ENCODE assay signal across 25 cellular contexts in the genomic region with DNA sequence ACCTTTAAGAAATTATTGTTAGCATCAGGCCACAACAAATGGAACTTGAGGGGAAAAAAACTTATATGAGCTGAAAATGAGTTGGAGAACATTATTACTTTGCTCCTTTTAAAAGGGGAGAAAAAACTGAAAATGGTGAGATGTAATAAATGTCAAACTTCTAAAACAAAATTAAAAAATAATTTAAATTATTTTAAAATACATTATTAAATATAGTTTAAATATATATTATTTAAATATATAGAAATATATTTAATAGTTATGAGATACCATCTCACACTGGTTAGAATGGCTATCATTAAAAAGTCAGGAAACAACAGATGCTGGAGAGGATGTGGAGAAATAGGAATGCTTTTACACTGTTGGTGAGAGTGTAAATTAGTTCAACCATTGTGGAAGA.
"Had no signal": no experiment of that assay in that cellular context is flagged by ENCODE, and none has a peak within 500 bp of the region (broad histone marks: within the 10 kb centered on the region; RNA-seq: fewer than 3 reads in every experiment).

No MANE protein-coding gene starts in this region.

- H3K4me1 ChIP-seq: esophagus muscularis mucosa, foreskin keratinocyte, gastroesophageal sphincter, left lung, lower lobe of right lung had no signal

- H3K27ac ChIP-seq: coronary artery, dorsolateral prefrontal cortex, esophagus muscularis mucosa, foreskin keratinocyte, gastroesophageal sphincter, heart left ventricle, hepatocyte, left lung, lower lobe of right lung had no signal

- H3K27ac Mint-ChIP-seq: mesothelial cell of epicardium; naive B cell; naive thymus-derived CD8-positive, alpha-beta T cell had no signal

- H3K4me3 ChIP-seq: coronary artery, dorsolateral prefrontal cortex, esophagus muscularis mucosa, gastroesophageal sphincter, heart left ventricle, hepatocyte, left lung, lower lobe of right lung, mucosa of descending colon had no signal

- FAIRE-seq: colon, endometrium, frontal cortex had no signal

- H3K36me3 ChIP-seq: esophagus muscularis mucosa, gastroesophageal sphincter, heart left ventricle, left lung, lower lobe of right lung had no signal

- ATAC-seq: foreskin keratinocyte; gastroesophageal sphincter; heart left ventricle; left cardiac atrium; left lung; left ventricle myocardium superior; lower lobe of right lung; mucosa of descending colon; naive thymus-derived CD8-positive, alpha-beta T cell had no signal

- H3K27me3 Mint-ChIP-seq: naive B cell; naive thymus-derived CD8-positive, alpha-beta T cell had no signal

- H3K9me3 Mint-ChIP-seq: immature natural killer cell had no signal

- H3K9me3 ChIP-seq: esophagus muscularis mucosa, gastroesophageal sphincter, left lung, lower lobe of right lung, mucosa of descending colon had no signal

- H3K4me2 ChIP-seq: hepatocyte had no signal

- H3K27me3 ChIP-seq: dorsolateral prefrontal cortex, esophagus muscularis mucosa, foreskin keratinocyte, gastroesophageal sphincter, heart left ventricle, hepatocyte, left lung had no signal

- H2AFZ ChIP-seq: hepatocyte had no signal

- H3K4me3 Mint-ChIP-seq: immature natural killer cell; mesothelial cell of epicardium; naive B cell; naive thymus-derived CD8-positive, alpha-beta T cell had no signal

- DNase-seq: dermis blood vessel endothelial cell; dorsolateral prefrontal cortex; effector CD4-positive, alpha-beta T cell; effector memory CD4-positive, alpha-beta T cell; foreskin keratinocyte; heart left ventricle; hypothalamus; immature natural killer cell; islet precursor cell; left cardiac atrium; left lung; left ventricle myocardium superior; lower lobe of right lung; mesenchymal stem cell; mucosa of descending colon; naive B cell; naive thymus-derived CD8-positive, alpha-beta T cell had no signal
